9 cellular contexts compared by ENCODE assay signal in the genomic region with DNA sequence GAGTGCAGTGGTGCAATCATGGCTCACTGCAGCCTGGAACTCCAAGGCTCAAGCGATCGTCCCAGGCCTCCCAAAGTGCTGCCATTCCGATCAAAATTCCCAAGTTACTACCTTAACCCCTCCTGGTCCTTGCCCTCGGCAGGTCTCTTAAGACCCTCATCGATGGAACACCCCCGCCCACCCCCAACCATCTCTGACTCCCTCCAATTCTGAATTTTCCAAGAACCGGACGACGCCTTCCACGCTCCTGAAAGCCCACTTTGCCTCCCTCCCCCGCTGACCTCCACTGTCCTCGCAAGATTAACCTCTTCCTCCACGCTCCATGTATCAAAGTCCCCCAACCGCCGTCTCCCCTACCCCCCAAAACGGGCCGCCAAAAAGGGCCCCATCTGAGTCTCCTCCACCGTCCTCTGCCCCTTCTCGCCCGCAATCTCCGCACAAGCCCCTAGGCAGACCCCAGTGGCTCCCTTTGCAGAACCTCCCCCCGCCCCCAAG. TPM values are rescaled to one million over a fixed set of nuclear protein-coding genes. Genes with fewer than 3 reads are reported as not detected.
A peak's percentile ranks its signal among the peaks of the same experiment; 100 is the strongest.
DNase-seq lines count a peak whose midpoint lies in the region; TF ChIP-seq lines count a peak whose summit lies in the region.
"Had no signal": no experiment of that assay in that cellular context is flagged by ENCODE, and none has a peak within 500 bp of the region (broad histone marks: within the 10 kb centered on the region; RNA-seq: fewer than 3 reads in every experiment).

No MANE protein-coding gene starts in this region.

- no peaks in the 10 kb centered on the region for H3K27me3 Mint-ChIP-seq in activated naive CD4-positive, alpha-beta T cell treated with anti-CD3 and anti-CD28 coated beads, Interleukin-2, amount 10 ng/mL, durations not matched to agents 7 days and 5 days
- peaks cover 10% of the 10 kb centered on the region for H3K27me3 Mint-ChIP-seq in brain

- H3K27ac Mint-ChIP-seq in activated naive CD4-positive, alpha-beta T cell treated with anti-CD3 and anti-CD28 coated beads, Interleukin-2, amount 10 ng/mL, durations not matched to agents 7 days and 5 days, result peak overlapping the region; percentile 59
- peak overlapping the region; percentile 87 to 94 (median 93) for H3K27ac Mint-ChIP-seq in brain

- H3K4me1 Mint-ChIP-seq in activated naive CD4-positive, alpha-beta T cell treated with anti-CD3 and anti-CD28 coated beads, Interleukin-2, amount 10 ng/mL, durations not matched to agents 7 days and 5 days, result peaks cover 29% of the 10 kb centered on the region
- H3K4me1 Mint-ChIP-seq in brain, result peaks cover 30% of the 10 kb centered on the region

- H3K9me3 ChIP-seq in mesenchymal stem cell (ENCODE audit: control insufficient read depth, low read length), result no peaks in the 10 kb centered on the region

- H2BK12ac ChIP-seq in mesenchymal stem cell (ENCODE audit: low read length in 2 of 2), result peak overlapping the region in 1 of 2 experiments; percentile 86

- H3K36me3 ChIP-seq in mesenchymal stem cell (ENCODE audit: control insufficient read depth in 1 of 2, insufficient read depth in 2 of 2, low read depth in 1 of 2, low read length in 2 of 2), result peaks cover 39% of the 10 kb centered on the region in 2 experiments
- H3K36me3 ChIP-seq in urinary bladder (ENCODE audit: insufficient read depth), result no peaks in the 10 kb centered on the region

- H2AK5ac ChIP-seq in mesenchymal stem cell (ENCODE audit: low read length, severe bottlenecking), result peak overlapping the region; percentile 80

- H3K4me1 ChIP-seq in mesenchymal stem cell (ENCODE audit: control insufficient read depth, insufficient read depth, low read depth, low read length) (peaks cover 27% of the 10 kb centered on the region), urinary bladder (ENCODE audit: insufficient read depth) (no peaks in the 10 kb centered on the region)

- peak overlapping the region; percentile 92 for H3K4me2 ChIP-seq in mesenchymal stem cell (ENCODE audit: low read length, poor library complexity, severe bottlenecking)

- no peak for TF ChIP-seq CTCF in brain (conservative IDR thresholded peaks at IDR 0.05)

- H3K27me3 ChIP-seq in mesenchymal stem cell (ENCODE audit: control insufficient read depth in 1 of 2, insufficient read depth in 1 of 2, low read length in 2 of 2), result no peaks in the 10 kb centered on the region

- peak overlapping the region; percentile 97 to 98 for H3K14ac ChIP-seq in mesenchymal stem cell (ENCODE audit: low read length in 2 of 2)

- DNase-seq in activated naive CD4-positive, alpha-beta T cell treated with anti-CD3 and anti-CD28 coated beads, Interleukin-2, amount 10 ng/mL, durations not matched to agents 7 days and 5 days, result no peak
- DNase-seq in activated naive CD4-positive, alpha-beta T cell treated with Interleukin-2 at 50 U/mL for 16 hours, result no peak
- DNase-seq in mesenchymal stem cell (no peak), NCI-H526 (lab: John Stamatoyannopoulos, UW) (no peak), NCI-H2171 (lab: John Stamatoyannopoulos, UW) (no peak), AG08395 (ENCODE audit: low spot score) (no peak)

- H4K91ac ChIP-seq in mesenchymal stem cell (ENCODE audit: low read length), result peak overlapping the region; percentile 83

- H3K4me3 ChIP-seq in mesenchymal stem cell (ENCODE audit: insufficient read depth in 1 of 2, low read depth in 1 of 2, low read length in 2 of 2) (peak overlapping the region; percentile 79 to 97), urinary bladder (ENCODE audit: low read depth, low read length) (peak overlapping the region; percentile 78)

- peak overlapping the region; percentile 87 to 92 for H3K4ac ChIP-seq in mesenchymal stem cell (ENCODE audit: low read depth in 1 of 2, low read length in 2 of 2)

- CTCF ChIA-PET in activated naive CD4-positive, alpha-beta T cell treated with anti-CD3 and anti-CD28 coated beads, Interleukin-2, amount 10 ng/mL, durations not matched to agents 7 days and 5 days (lab: Charles Lee), result interaction anchor here (1.1 kb wide), 1 partner anchor 17 kb away, joined by 5 read pairs; no protein-coding TSS in a partner anchor

- H2BK120ac ChIP-seq in mesenchymal stem cell (ENCODE audit: low read depth, low read length), result peak overlapping the region; percentile 98

- H3K9ac ChIP-seq in mesenchymal stem cell (ENCODE audit: low read length), result peak overlapping the region; percentile 89

- H4K8ac ChIP-seq in mesenchymal stem cell (ENCODE audit: low read length), result peak overlapping the region; percentile 75

- H3K27ac ChIP-seq in mesenchymal stem cell (ENCODE audit: low read length, poor library complexity, severe bottlenecking), result peak overlapping the region; percentile 100
- peak overlapping the region; percentile 94 for H3K27ac ChIP-seq in urinary bladder (ENCODE audit: low read depth)

- peak overlapping the region; percentile 90 for H3K4me3 Mint-ChIP-seq in activated naive CD4-positive, alpha-beta T cell treated with anti-CD3 and anti-CD28 coated beads, Interleukin-2, amount 10 ng/mL, durations not matched to agents 7 days and 5 days
- H3K4me3 Mint-ChIP-seq in brain, result peak overlapping the region; percentile 83 to 99 (median 90)

- H2BK15ac ChIP-seq in mesenchymal stem cell (ENCODE audit: low read depth, poor library complexity, severe bottlenecking), result peak overlapping the region; percentile 52

- peak overlapping the region; percentile 60 to 92 for H3K23ac ChIP-seq in mesenchymal stem cell (ENCODE audit: low read length in 2 of 2)

- peak overlapping the region; percentile 94 for H2BK5ac ChIP-seq in mesenchymal stem cell (ENCODE audit: low read depth, low read length, poor library complexity, severe bottlenecking)

- no peaks in the 10 kb centered on the region for H3K9me3 Mint-ChIP-seq in activated naive CD4-positive, alpha-beta T cell treated with anti-CD3 and anti-CD28 coated beads, Interleukin-2, amount 10 ng/mL, durations not matched to agents 7 days and 5 days
- no peaks in the 10 kb centered on the region for H3K9me3 Mint-ChIP-seq in brain

- H3K36me3 Mint-ChIP-seq in activated naive CD4-positive, alpha-beta T cell treated with anti-CD3 and anti-CD28 coated beads, Interleukin-2, amount 10 ng/mL, durations not matched to agents 7 days and 5 days, result peaks cover 19% of the 10 kb centered on the region
- H3K36me3 Mint-ChIP-seq in brain, result peaks cover 40% of the 10 kb centered on the region

- H2AFZ ChIP-seq in mesenchymal stem cell (ENCODE audit: low read depth, low read length), result peak overlapping the region; percentile 7

- H3K18ac ChIP-seq in mesenchymal stem cell (ENCODE audit: low read depth in 1 of 2, low read length in 2 of 2), result peak overlapping the region; percentile 95 to 99

- H3K79me1 ChIP-seq in mesenchymal stem cell (replicated peaks; ENCODE audit: low read length, poor library complexity, severe bottlenecking), result no peaks in the 10 kb centered on the region

- WGBS in mesenchymal stem cell, result under 1% methylated on average over 21 of the region's 22 CpGs
- WGBS in urinary bladder, result under 1% methylated on average over 22 of the region's 22 CpGs

RNA-seq across cellular contexts. Expression of a gene that starts 0.5 kb away (rescaled TPM):
- 83.8 TPM for polyA plus RNA-seq in brain (ENCODE audit: insufficient read depth, low read depth, low replicate concordance)
- polyA plus RNA-seq in mesenchymal stem cell (2013, experiment 1 of 2), result 83.5 TPM
- polyA plus RNA-seq in mesenchymal stem cell (2013, experiment 2 of 2), result 80.6 TPM
- 71.9 TPM for total RNA-seq in urinary bladder
- polyA plus RNA-seq in urinary bladder, result 129 TPM

RNA-seq across cellular contexts. Expression of a gene that starts 14.9 kb away (rescaled TPM):
- polyA plus RNA-seq in brain (ENCODE audit: insufficient read depth, low read depth, low replicate concordance) (3,920 TPM), urinary bladder (1,969 TPM)
- 2,485 TPM for polyA plus RNA-seq in mesenchymal stem cell (2013, experiment 1 of 2)
- polyA plus RNA-seq in mesenchymal stem cell (2013, experiment 2 of 2), result 2,452 TPM
- total RNA-seq in urinary bladder, result 1,323 TPM

RNA-seq across cellular contexts. Expression of a gene that starts 37.2 kb away (rescaled TPM):
- polyA plus RNA-seq in brain (ENCODE audit: insufficient read depth, low read depth, low replicate concordance), result 41.9 TPM
- polyA plus RNA-seq in mesenchymal stem cell (2013, experiment 1 of 2), result 49.3 TPM
- 49.4 TPM for polyA plus RNA-seq in mesenchymal stem cell (2013, experiment 2 of 2)
- total RNA-seq in urinary bladder, result 20.2 TPM
- 25.3 TPM for polyA plus RNA-seq in urinary bladder

RNA-seq across cellular contexts. Expression of a gene that starts 37.5 kb away (rescaled TPM):
- polyA plus RNA-seq in brain (ENCODE audit: insufficient read depth, low read depth, low replicate concordance) (0.31 TPM), urinary bladder (0.67 TPM)
- not detected for polyA plus RNA-seq in mesenchymal stem cell (2013, experiment 1 of 2)
- polyA plus RNA-seq in mesenchymal stem cell (2013, experiment 2 of 2), result not detected
- 1.3 TPM for total RNA-seq in urinary bladder
- total RNA-seq: RPMI7951 had no signal
